8 cellular contexts compared by ENCODE assay signal in genomic region chr20:36835453-36836198, GRCh38. TPM values are rescaled to one million over a fixed set of nuclear protein-coding genes. Genes with fewer than 3 reads are reported as not detected.
DNase-seq lines count a peak whose midpoint lies in the region; ATAC-seq and TF ChIP-seq lines count a peak whose summit lies in the region.

No MANE protein-coding gene starts in this region.

- ATAC-seq in GM21381 (IDR thresholded peaks at IDR 0.05; ENCODE audit: unreplicated experiment) = peak; percentile 82

- no peaks in the 10 kb centered on the region for H4K20me1 ChIP-seq in OCI-LY3 (ENCODE audit: insufficient read depth, low read length)

- H3K27ac ChIP-seq in HUES64 (ENCODE audit: low read depth, low read length) (peak overlapping the region; percentile 69), OCI-LY3 (ENCODE audit: low read length) (peak overlapping the region; percentile 70), epithelial cell of prostate (peak overlapping the region; percentile 81)

- H3K79me2 ChIP-seq in OCI-LY3 (ENCODE audit: low read length) = no peaks in the 10 kb centered on the region

- H3K36me3 ChIP-seq in HUES64 (ENCODE audit: insufficient read depth, low read length) = peaks cover 9% of the 10 kb centered on the region
- peaks cover 5% of the 10 kb centered on the region for H3K36me3 ChIP-seq in OCI-LY3 (replicated peaks; ENCODE audit: low read depth, low read length)

- H3K9me3 ChIP-seq in HUES64 (ENCODE audit: insufficient read depth, low read depth, low read length) (no peaks in the 10 kb centered on the region), OCI-LY3 (ENCODE audit: insufficient read depth, low read length) (no peaks in the 10 kb centered on the region)

- H3K9ac ChIP-seq in HUES64 (ENCODE audit: low read depth, low read length) = peak overlapping the region; percentile 55
- peak overlapping the region; percentile 69 for H3K9ac ChIP-seq in OCI-LY3 (ENCODE audit: low read length)

- peak overlapping the region; percentile 82 for H3K4me2 ChIP-seq in OCI-LY3 (ENCODE audit: low read length)

- WGBS in HUES64 = 7% methylated on average over 25 of the region's 28 CpGs

- peak overlapping the region; percentile 48; the same call in 1 of the 2 replicates for H2AFZ ChIP-seq in OCI-LY3 (ENCODE audit: low read depth, low read length)

- H3K27me3 ChIP-seq in HUES64 (ENCODE audit: insufficient read depth, low read length) (no peaks in the 10 kb centered on the region), OCI-LY3 (ENCODE audit: low read depth, low read length) (no peaks in the 10 kb centered on the region)

- H3K4me1 ChIP-seq in HUES64 (ENCODE audit: insufficient read depth, low read length) (peaks cover 15% of the 10 kb centered on the region; the same call in 1 of the 2 replicates), OCI-LY3 (ENCODE audit: low read length) (peaks cover 23% of the 10 kb centered on the region)

- H3K4me3 ChIP-seq in HUES64 (ENCODE audit: low read length) (peak overlapping the region; percentile 40), OCI-LY3 (ENCODE audit: low read length) (peak overlapping the region; percentile 70)

- DNase-seq in COLO668 (lab: John Stamatoyannopoulos, UW; ENCODE audit: unreplicated experiment) = peak; percentile 89
- peak; percentile 69 for DNase-seq in activated T-cell treated with anti-CD3 and anti-CD28 coated beads for 24 hours (ENCODE audit: low read depth)
- peak; percentile 83 for DNase-seq in epithelial cell of prostate (ENCODE audit: low read depth, low spot score)
- DNase-seq in mucosa of gallbladder (ENCODE audit: low spot score) = peak; percentile 92
- peak; percentile 79 to 81 for DNase-seq in stimulated activated CD8-positive, alpha-beta memory T cell treated with anti-CD3 and anti-CD28 coated beads, Interleukin-2, amount 100 ng/mL, for 48 hours (ENCODE audit: low read depth in 2 of 2)

- TF ChIP-seq CTCF in OCI-LY3 (IDR thresholded peaks at IDR 0.05; ENCODE audit: low read depth, low read length) = no peak

RNA-seq across cellular contexts. Expression of gene TLDC2, which starts 40.3 kb away (rescaled TPM):
- polyA plus RNA-seq in HUES64 (2013, experiment 1 of 2) = 0.25 TPM
- 0.25 TPM for polyA plus RNA-seq in HUES64 (2013, experiment 2 of 2)
- 9.7 TPM for total RNA-seq in mucosa of gallbladder

Comparison
In these comparisons a context has a peak if more than half of its experiments do, and no peak if none do; other contexts are left out.
1. Peak in every context shown above with its lines: DNase-seq, ATAC-seq, H3K4me3 ChIP-seq and H3K27ac ChIP-seq.